ENCODE assay signal across 8 cellular contexts in the genomic region with DNA sequence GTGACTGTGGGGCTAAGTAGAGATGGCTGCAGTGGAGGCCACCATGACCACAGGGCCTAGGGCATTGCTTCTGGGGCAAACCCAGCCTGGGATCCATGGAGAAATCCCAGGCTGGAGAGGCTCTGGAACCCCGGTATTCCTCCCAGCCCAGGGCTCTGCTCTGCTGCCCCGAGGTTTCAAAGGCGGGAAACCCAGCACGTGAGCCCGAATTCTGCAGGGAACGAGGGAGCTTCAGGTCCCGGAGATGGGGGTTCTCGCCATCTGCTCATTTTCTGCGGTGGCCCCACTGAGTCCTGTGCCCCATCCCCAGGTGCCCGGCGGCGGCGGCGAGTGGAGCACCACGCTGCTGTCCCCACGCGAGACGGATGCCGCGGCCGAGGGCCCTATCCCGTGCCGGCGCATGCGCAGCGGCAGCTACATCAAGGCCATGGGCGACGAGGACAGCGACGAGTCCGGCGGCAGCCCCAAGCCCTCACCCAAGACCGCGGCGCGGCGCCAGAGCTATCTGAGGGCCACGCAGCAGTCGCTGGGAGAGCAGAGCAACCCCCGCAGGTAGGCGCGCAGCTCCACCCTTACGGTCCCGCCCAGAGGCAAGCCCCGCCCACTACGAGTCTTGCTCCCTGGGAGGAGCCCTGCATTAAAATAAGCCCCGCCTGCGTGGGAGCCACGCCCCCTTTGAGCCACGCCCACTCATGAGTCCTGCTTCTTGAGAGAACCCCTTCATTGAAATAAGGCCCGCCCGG.
A peak's percentile ranks its signal among the peaks of the same experiment; 100 is the strongest.
DNase-seq lines count a peak whose midpoint lies in the region; ATAC-seq and FAIRE-seq lines count a peak whose summit lies in the region.

No MANE protein-coding gene starts in this region.

- ATAC-seq in activated T-cell treated with anti-CD3 and anti-CD28 coated beads, Interleukin-2, amount 50 U/mL, for 72 hours (replicated peaks in 1 of 2) = peak; percentile 91 to 94
- ATAC-seq in natural killer cell treated with Interleukin-12 subunit alpha and Interleukin-12 subunit beta and Interleukin-15 and Interleukin-18, amount 100 ng/mL, for 72 hours = peak; percentile 87 to 92
- no peak for ATAC-seq in GM21381 (IDR thresholded peaks at IDR 0.05; ENCODE audit: unreplicated experiment)

- H3K27me3 Mint-ChIP-seq in activated T-cell treated with anti-CD3 and anti-CD28 coated beads, Interleukin-2, amount 50 U/mL, for 72 hours (ENCODE audit: low read depth) = no peaks in the 10 kb centered on the region
- H3K27me3 Mint-ChIP-seq in natural killer cell treated with Interleukin-12 subunit alpha and Interleukin-12 subunit beta and Interleukin-15 and Interleukin-18, amount 100 ng/mL, for 72 hours = no peaks in the 10 kb centered on the region

- no peak for FAIRE-seq in RCC 7860 (lab: Jason Lieb, UNC)

- no peaks in the 10 kb centered on the region for H3K4me1 Mint-ChIP-seq in activated T-cell treated with anti-CD3 and anti-CD28 coated beads, Interleukin-2, amount 50 U/mL, for 72 hours (ENCODE audit: low read depth)
- peaks cover 0 to 5% of the 10 kb centered on the region in 2 donors for H3K4me1 Mint-ChIP-seq in natural killer cell treated with Interleukin-12 subunit alpha and Interleukin-12 subunit beta and Interleukin-15 and Interleukin-18, amount 100 ng/mL, for 72 hours (ENCODE audit: low read depth in 2 of 2)

- DNase-seq in GM19238 (ENCODE audit: insufficient read length, low spot score) (peak; percentile 44), NOMO-1 treated with DMSO at 0.1 percent for 48 hours (lab: John Stamatoyannopoulos, UW; ENCODE audit: unreplicated experiment) (peak; percentile 77), fibroblast of peridontal ligament (ENCODE audit: extremely low read depth) (peak; percentile 28), RCC 7860 (ENCODE audit: low spot score) (no peak)
- DNase-seq in activated T-cell treated with anti-CD3 and anti-CD28 coated beads, Interleukin-2, amount 50 U/mL, for 72 hours = peak; percentile 89 to 91
- peak; percentile 88 for DNase-seq in natural killer cell treated with Interleukin-12 subunit alpha and Interleukin-12 subunit beta and Interleukin-15 and Interleukin-18, amount 100 ng/mL, for 72 hours (ENCODE audit: low spot score)
- peak; percentile 79 for DNase-seq in stimulated activated naive CD4-positive, alpha-beta T cell treated with Interleukin-2 at 50 U/mL for 16 hours (lab: John Stamatoyannopoulos, UW)

- H3K4me3 Mint-ChIP-seq in activated T-cell treated with anti-CD3 and anti-CD28 coated beads, Interleukin-2, amount 50 U/mL, for 72 hours = peak overlapping the region; percentile 65 to 76
- H3K4me3 Mint-ChIP-seq in natural killer cell treated with Interleukin-12 subunit alpha and Interleukin-12 subunit beta and Interleukin-15 and Interleukin-18, amount 100 ng/mL, for 72 hours = peak overlapping the region; percentile 44

- no peak overlapping the region for H3K27ac Mint-ChIP-seq in activated T-cell treated with anti-CD3 and anti-CD28 coated beads, Interleukin-2, amount 50 U/mL, for 72 hours
- H3K27ac Mint-ChIP-seq in natural killer cell treated with Interleukin-12 subunit alpha and Interleukin-12 subunit beta and Interleukin-15 and Interleukin-18, amount 100 ng/mL, for 72 hours = no peak overlapping the region

- no peaks in the 10 kb centered on the region for H3K36me3 Mint-ChIP-seq in activated T-cell treated with anti-CD3 and anti-CD28 coated beads, Interleukin-2, amount 50 U/mL, for 72 hours (ENCODE audit: insufficient read depth in 2 of 2)
- H3K36me3 Mint-ChIP-seq in natural killer cell treated with Interleukin-12 subunit alpha and Interleukin-12 subunit beta and Interleukin-15 and Interleukin-18, amount 100 ng/mL, for 72 hours = no peaks in the 10 kb centered on the region

- no peaks in the 10 kb centered on the region for H3K9me3 Mint-ChIP-seq in activated T-cell treated with anti-CD3 and anti-CD28 coated beads, Interleukin-2, amount 50 U/mL, for 72 hours
- no peaks in the 10 kb centered on the region for H3K9me3 Mint-ChIP-seq in natural killer cell treated with Interleukin-12 subunit alpha and Interleukin-12 subunit beta and Interleukin-15 and Interleukin-18, amount 100 ng/mL, for 72 hours
